3 cellular contexts compared by ENCODE assay signal in the genomic region with DNA sequence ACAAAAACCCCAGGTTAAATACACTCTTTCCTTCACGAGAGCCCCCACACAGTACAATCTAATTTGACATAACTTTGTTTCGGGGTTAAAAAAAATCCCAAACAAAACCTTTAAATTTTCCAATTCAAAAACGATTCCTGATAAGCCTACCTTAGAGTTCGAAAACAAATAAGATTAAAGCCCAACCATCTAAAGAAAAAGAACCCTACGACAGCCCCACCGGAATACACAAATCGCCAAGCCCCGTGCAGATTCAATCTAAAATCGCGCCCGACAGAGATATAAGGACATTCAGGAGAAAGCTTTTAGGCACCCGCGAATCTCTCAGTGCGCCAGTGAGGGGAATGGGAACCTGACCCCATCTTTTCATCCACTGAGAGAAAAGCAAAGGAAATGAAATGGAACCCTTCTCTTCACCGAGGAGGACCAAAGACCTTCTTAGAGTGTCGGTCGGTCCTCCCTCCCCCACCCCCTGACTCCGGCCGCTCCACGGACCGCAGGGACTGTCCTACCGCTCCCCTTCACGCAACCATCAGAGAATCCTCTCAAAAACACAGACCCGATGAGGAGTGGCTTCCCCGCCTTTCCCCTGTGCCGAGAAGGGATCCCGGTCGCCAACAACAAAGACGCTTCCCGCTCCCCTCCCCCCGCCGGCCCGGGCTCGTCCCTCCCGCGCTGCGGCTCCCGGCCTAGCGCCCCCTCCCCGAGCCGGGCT.
TF ChIP-seq lines count a peak whose summit lies in the region.

No MANE protein-coding gene starts in this region.

TF ChIP-seq in A549, 52 proteins besides CTCF, POLR2A, EP300 and RAD21:
- TF ChIP-seq ZC3H11A (IDR thresholded peaks at IDR 0.05) (no peak), CEBPB (IDR thresholded peaks at IDR 0.05) (no peak), JUNB (IDR thresholded peaks at IDR 0.05) (no peak), KDM5A (IDR thresholded peaks at IDR 0.05) (no peak), CHD4 (IDR thresholded peaks at IDR 0.05; ENCODE audit: borderline replicate concordance) (no peak), ESRRA (IDR thresholded peaks at IDR 0.05; ENCODE audit: borderline replicate concordance, low read length) (no peak), NFE2L2 (conservative IDR thresholded peaks at IDR 0.05; ENCODE audit: low read length) (no peak), JUN (IDR thresholded peaks at IDR 0.05) (no peak), BHLHE40 (IDR thresholded peaks at IDR 0.05; ENCODE audit: low read depth, low read length) (no peak), HOXA7 (CRISPR knock-in tag; IDR thresholded peaks at IDR 0.05) (no peak), MYC (IDR thresholded peaks at IDR 0.05; ENCODE audit: borderline replicate concordance, low read length) (no peak)
- TF ChIP-seq, protein P1, sequence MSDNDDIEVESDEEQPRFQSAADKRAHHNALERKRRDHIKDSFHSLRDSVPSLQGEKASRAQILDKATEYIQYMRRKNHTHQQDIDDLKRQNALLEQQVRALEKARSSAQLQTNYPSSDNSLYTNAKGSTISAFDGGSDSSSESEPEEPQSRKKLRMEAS (IDR thresholded peaks at IDR 0.05): no peak
TF ChIP-seq in A549: peak in this region for 0.

TF ChIP-seq in SK-N-SH, 30 proteins besides CTCF, POLR2A, EP300 and RAD21 (continues in another document):
- no peak for TF ChIP-seq TCF12 (IDR thresholded peaks at IDR 0.05)
- no peak for TF ChIP-seq TAF1 (IDR thresholded peaks at IDR 0.05; ENCODE audit: borderline replicate concordance, low read depth, low read length)
- TF ChIP-seq, protein P2, sequence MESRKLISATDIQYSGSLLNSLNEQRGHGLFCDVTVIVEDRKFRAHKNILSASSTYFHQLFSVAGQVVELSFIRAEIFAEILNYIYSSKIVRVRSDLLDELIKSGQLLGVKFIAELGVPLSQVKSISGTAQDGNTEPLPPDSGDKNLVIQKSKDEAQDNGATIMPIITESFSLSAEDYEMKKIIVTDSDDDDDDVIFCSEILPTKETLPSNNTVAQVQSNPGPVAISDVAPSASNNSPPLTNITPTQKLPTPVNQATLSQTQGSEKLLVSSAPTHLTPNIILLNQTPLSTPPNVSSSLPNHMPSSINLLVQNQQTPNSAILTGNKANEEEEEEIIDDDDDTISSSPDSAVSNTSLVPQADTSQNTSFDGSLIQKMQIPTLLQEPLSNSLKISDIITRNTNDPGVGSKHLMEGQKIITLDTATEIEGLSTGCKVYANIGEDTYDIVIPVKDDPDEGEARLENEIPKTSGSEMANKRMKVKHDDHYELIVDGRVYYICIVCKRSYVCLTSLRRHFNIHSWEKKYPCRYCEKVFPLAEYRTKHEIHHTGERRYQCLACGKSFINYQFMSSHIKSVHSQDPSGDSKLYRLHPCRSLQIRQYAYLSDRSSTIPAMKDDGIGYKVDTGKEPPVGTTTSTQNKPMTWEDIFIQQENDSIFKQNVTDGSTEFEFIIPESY (IDR thresholded peaks at IDR 0.05; ENCODE audit: borderline replicate concordance, low read depth): no peak
- no peak for TF ChIP-seq FOSL2 (IDR thresholded peaks at IDR 0.05; ENCODE audit: borderline replicate concordance, low read depth)
- TF ChIP-seq, protein P3, sequence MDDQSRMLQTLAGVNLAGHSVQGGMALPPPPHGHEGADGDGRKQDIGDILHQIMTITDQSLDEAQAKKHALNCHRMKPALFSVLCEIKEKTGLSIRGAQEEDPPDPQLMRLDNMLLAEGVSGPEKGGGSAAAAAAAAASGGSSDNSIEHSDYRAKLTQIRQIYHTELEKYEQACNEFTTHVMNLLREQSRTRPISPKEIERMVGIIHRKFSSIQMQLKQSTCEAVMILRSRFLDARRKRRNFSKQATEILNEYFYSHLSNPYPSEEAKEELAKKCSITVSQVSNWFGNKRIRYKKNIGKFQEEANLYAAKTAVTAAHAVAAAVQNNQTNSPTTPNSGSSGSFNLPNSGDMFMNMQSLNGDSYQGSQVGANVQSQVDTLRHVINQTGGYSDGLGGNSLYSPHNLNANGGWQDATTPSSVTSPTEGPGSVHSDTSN (IDR thresholded peaks at IDR 0.05): no peak
- TF ChIP-seq CHD2 (IDR thresholded peaks at IDR 0.05; ENCODE audit: low read length, partially characterized antibody): no peak
- TF ChIP-seq EZH2phosphoT487 (IDR thresholded peaks at IDR 0.05; ENCODE audit: borderline replicate concordance, low read depth): no peak
- TF ChIP-seq TEAD4 (IDR thresholded peaks at IDR 0.05; ENCODE audit: borderline replicate concordance, insufficient read depth): no peak
- TF ChIP-seq, protein P1 (IDR thresholded peaks at IDR 0.05; ENCODE audit: low read depth): no peak
- TF ChIP-seq, protein P4, sequence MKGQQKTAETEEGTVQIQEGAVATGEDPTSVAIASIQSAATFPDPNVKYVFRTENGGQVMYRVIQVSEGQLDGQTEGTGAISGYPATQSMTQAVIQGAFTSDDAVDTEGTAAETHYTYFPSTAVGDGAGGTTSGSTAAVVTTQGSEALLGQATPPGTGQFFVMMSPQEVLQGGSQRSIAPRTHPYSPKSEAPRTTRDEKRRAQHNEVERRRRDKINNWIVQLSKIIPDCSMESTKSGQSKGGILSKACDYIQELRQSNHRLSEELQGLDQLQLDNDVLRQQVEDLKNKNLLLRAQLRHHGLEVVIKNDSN (IDR thresholded peaks at IDR 0.05; ENCODE audit: borderline replicate concordance, low read depth): no peak
- TF ChIP-seq, protein P5, sequence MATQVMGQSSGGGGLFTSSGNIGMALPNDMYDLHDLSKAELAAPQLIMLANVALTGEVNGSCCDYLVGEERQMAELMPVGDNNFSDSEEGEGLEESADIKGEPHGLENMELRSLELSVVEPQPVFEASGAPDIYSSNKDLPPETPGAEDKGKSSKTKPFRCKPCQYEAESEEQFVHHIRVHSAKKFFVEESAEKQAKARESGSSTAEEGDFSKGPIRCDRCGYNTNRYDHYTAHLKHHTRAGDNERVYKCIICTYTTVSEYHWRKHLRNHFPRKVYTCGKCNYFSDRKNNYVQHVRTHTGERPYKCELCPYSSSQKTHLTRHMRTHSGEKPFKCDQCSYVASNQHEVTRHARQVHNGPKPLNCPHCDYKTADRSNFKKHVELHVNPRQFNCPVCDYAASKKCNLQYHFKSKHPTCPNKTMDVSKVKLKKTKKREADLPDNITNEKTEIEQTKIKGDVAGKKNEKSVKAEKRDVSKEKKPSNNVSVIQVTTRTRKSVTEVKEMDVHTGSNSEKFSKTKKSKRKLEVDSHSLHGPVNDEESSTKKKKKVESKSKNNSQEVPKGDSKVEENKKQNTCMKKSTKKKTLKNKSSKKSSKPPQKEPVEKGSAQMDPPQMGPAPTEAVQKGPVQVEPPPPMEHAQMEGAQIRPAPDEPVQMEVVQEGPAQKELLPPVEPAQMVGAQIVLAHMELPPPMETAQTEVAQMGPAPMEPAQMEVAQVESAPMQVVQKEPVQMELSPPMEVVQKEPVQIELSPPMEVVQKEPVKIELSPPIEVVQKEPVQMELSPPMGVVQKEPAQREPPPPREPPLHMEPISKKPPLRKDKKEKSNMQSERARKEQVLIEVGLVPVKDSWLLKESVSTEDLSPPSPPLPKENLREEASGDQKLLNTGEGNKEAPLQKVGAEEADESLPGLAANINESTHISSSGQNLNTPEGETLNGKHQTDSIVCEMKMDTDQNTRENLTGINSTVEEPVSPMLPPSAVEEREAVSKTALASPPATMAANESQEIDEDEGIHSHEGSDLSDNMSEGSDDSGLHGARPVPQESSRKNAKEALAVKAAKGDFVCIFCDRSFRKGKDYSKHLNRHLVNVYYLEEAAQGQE (IDR thresholded peaks at IDR 0.05; ENCODE audit: low read depth, low read length): no peak
- no peak for TF ChIP-seq ELF1 (IDR thresholded peaks at IDR 0.05)
- TF ChIP-seq, protein P6, sequence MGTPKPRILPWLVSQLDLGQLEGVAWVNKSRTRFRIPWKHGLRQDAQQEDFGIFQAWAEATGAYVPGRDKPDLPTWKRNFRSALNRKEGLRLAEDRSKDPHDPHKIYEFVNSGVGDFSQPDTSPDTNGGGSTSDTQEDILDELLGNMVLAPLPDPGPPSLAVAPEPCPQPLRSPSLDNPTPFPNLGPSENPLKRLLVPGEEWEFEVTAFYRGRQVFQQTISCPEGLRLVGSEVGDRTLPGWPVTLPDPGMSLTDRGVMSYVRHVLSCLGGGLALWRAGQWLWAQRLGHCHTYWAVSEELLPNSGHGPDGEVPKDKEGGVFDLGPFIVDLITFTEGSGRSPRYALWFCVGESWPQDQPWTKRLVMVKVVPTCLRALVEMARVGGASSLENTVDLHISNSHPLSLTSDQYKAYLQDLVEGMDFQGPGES (IDR thresholded peaks at IDR 0.05; ENCODE audit: low read depth, low read length): no peak
- TF ChIP-seq RCOR1 (IDR thresholded peaks at IDR 0.05; ENCODE audit: low read length): no peak
- no peak for TF ChIP-seq POLR2AphosphoS5 (IDR thresholded peaks at IDR 0.05; ENCODE audit: low read depth, low read length)

TF ChIP-seq in GM12878, 131 proteins besides CTCF, POLR2A, EP300 and RAD21:
- TF ChIP-seq YY1 (IDR thresholded peaks at IDR 0.05; ENCODE audit: low read depth, low read length) (0 out of 2 replicates have a peak, but pooled peaks have one; percentile 13), RUNX3 (IDR thresholded peaks at IDR 0.05; ENCODE audit: low read length) (peak; percentile 41; the same call in 1 of the 2 replicates), HCFC1 (IDR thresholded peaks at IDR 0.05; ENCODE audit: low read length) (no peak), TBL1XR1 (IDR thresholded peaks at IDR 0.05; ENCODE audit: low read depth, low read length) (0 out of 2 replicates have a peak, but pooled peaks have one; percentile 2)
TF ChIP-seq in GM12878: peak in this region for 3.
